ENCODE assay signal across 8 cellular contexts in the genomic region with DNA sequence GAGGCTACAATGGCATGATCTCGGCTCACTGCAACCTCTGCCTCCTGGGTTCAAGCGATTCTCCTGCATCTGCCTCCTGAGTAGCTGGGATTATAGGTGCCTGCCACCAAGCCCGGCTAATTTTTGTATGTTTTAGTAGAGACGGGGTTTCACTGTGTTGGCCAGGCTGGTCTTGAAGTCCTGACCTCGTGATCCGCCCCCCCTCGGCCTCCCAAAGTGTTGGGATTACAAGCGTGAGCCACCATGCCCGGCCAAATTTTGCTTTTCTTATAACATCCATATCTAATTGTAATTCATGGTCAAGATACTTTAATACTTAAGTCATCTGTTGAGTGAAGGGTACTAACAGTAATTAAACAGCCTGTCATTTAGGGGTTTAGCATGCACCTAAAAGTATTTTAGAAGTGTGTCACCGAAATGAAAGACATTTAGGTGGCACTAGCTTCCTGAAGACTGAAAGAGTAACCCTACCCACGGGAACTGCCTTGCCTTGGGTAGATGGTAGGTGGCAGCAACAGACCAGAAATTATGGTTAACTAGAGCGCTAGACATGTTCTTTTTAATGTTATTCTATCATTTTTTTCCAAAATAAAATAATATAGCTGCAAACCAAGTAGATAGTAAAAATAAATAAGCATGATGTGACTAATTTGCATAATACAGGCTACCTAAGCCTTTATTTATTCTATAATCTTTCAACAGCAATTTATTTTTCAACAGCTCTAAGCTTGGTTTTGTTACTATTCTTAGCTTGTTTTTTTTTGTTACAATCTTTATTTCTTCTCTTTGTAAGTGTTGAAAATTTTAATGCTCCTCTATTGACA. TPM values are rescaled to one million over a fixed set of nuclear protein-coding genes. Genes with fewer than 3 reads are reported as not detected.
DNase-seq lines count a peak whose midpoint lies in the region; ATAC-seq, FAIRE-seq and TF ChIP-seq lines count a peak whose summit lies in the region.

No MANE protein-coding gene starts in this region.

- no peak overlapping the region for H3K27ac ChIP-seq in left ventricle myocardium inferior (replicated peaks)
- no peak overlapping the region for H3K27ac ChIP-seq in sigmoid colon

- TF ChIP-seq CTCF in Caco-2 (IDR thresholded peaks at IDR 0.05; ENCODE audit: insufficient read depth in 1 of 2, low read depth in 1 of 2, low read length in 1 of 2, severe bottlenecking in 1 of 2, unreplicated experiment in 1 of 2) (peak; percentile 69 to 72), left ventricle myocardium inferior (IDR thresholded peaks at IDR 0.05; ENCODE audit: borderline replicate concordance) (peak; percentile 73), sigmoid colon (IDR thresholded peaks at IDR 0.05) (peak in 3 of 4 experiments; percentile 12 to 38 (median 22))

- no TSS peak for BruUV-seq in Caco-2 (replicated peaks; lab: Mats Ljungman, UMichigan)

- H3K9me3 ChIP-seq in Caco-2 (no peaks in the 10 kb centered on the region), left ventricle myocardium inferior (replicated peaks) (no peaks in the 10 kb centered on the region), sigmoid colon (no peaks in the 10 kb centered on the region)

- H3K4me1 ChIP-seq in Caco-2 (0 out of 2 replicates have a peak, but pooled peaks cover 4% of the 10 kb centered on the region), left ventricle myocardium inferior (peaks cover 7% of the 10 kb centered on the region), sigmoid colon (peaks cover 0 to 7% (median 0%) of the 10 kb centered on the region in 4 donors)

- no peak for TF ChIP-seq POLR2A in sigmoid colon (IDR thresholded peaks at IDR 0.05)

- H3K36me3 Mint-ChIP-seq in Caco-2 (ENCODE audit: insufficient read depth, unreplicated experiment), result no peaks in the 10 kb centered on the region

- H3K36me3 ChIP-seq in Caco-2 (ENCODE audit: control insufficient read depth, insufficient read depth, low read length), result no peaks in the 10 kb centered on the region
- H3K36me3 ChIP-seq in left ventricle myocardium inferior, result no peaks in the 10 kb centered on the region
- no peaks in the 10 kb centered on the region for H3K36me3 ChIP-seq in sigmoid colon

- FAIRE-seq in GM19239 (lab: Jason Lieb, UNC), result peak; percentile 57

- WGBS in sigmoid colon, 2 donors, result 54 to 63% methylated on average over 12 of the region's 12 CpGs

- no peak overlapping the region for H3K4me3 Mint-ChIP-seq in Caco-2 (ENCODE audit: unreplicated experiment)

- no peak overlapping the region for H3K4me3 ChIP-seq in Caco-2 (ENCODE audit: low read depth, low read length)
- no peak overlapping the region for H3K4me3 ChIP-seq in left ventricle myocardium inferior
- H3K4me3 ChIP-seq in sigmoid colon, result no peak overlapping the region

- intact Hi-C loops in Caco-2 (cut with micrococcal nuclease; ENCODE audit: unreplicated experiment) (loop anchor here (1.0 to 10.0 kb wide), 6 partner anchors 225 to 1068 kb away; a partner anchor contains a TSS), left ventricle myocardium inferior (cut with micrococcal nuclease) (loop anchor here (10.0 kb wide), 1 partner anchor 728 kb away; no protein-coding TSS in a partner anchor), sigmoid colon (cut with DNase I) (loop anchor here (5.0 kb wide), 1 partner anchor 730 kb away; no protein-coding TSS in a partner anchor)

- no peak for TF ChIP-seq EP300 in sigmoid colon (IDR thresholded peaks at IDR 0.05)

- H3K9me3 Mint-ChIP-seq in Caco-2 (ENCODE audit: unreplicated experiment), result no peaks in the 10 kb centered on the region

- CTCF ChIA-PET in Caco-2 (lab: Charles Lee), result interaction anchor here (0.5 to 1.7 kb wide), 18 partner anchors 9 to 793 kb away, joined by 3 to 17 read pairs (median 4); a partner anchor contains a TSS

- H3K4me1 Mint-ChIP-seq in Caco-2 (ENCODE audit: low read depth, unreplicated experiment), result no peaks in the 10 kb centered on the region

- POLR2A ChIA-PET in Caco-2 (lab: Charles Lee), result interaction anchor here (0.6 kb wide), 1 partner anchor 1412 kb away, joined by 4 read pairs; no protein-coding TSS in a partner anchor

- DNase-seq in Caco-2 (peak in 1 of 2 experiments; percentile 63), GM19239 (ENCODE audit: insufficient read length, low spot score) (no peak), HuH-7 (ENCODE audit: low spot score) (peak; percentile 66), RPMI7951 (ENCODE audit: low read depth) (peak; percentile 72), amniotic epithelial cell (ENCODE audit: low read depth) (peak; percentile 41), left ventricle myocardium inferior (no peak), sigmoid colon (no peak)

- no peak overlapping the region for H3K27ac Mint-ChIP-seq in Caco-2 (ENCODE audit: unreplicated experiment)

- peaks cover 4% of the 10 kb centered on the region for H3K27me3 Mint-ChIP-seq in Caco-2 (ENCODE audit: insufficient read depth, unreplicated experiment)

- no peak for ATAC-seq in HG03139 (IDR thresholded peaks at IDR 0.05; ENCODE audit: unreplicated experiment)

- no peaks in the 10 kb centered on the region for H3K27me3 ChIP-seq in Caco-2 (replicated peaks; ENCODE audit: control insufficient read depth, insufficient read depth, low read length)
- no peaks in the 10 kb centered on the region for H3K27me3 ChIP-seq in left ventricle myocardium inferior (ENCODE audit: low read depth)
- H3K27me3 ChIP-seq in sigmoid colon, result no peaks in the 10 kb centered on the region

RNA-seq across cellular contexts. Expression of a gene that starts 8.6 kb away (rescaled TPM):
- total RNA-seq in Caco-2 (2022) (4.1 and 5.4 TPM in 2 replicates), left ventricle myocardium inferior (76.7 TPM), sigmoid colon (10 to 100 TPM; 15.8 to 32.0 (median 26.7) TPM)
- total RNA-seq in RPMI7951 (2014; rRNA removed; shearing (Covaris generic)), result 19.2 and 20.6 TPM in 2 replicates
- polyA plus RNA-seq in sigmoid colon, result 10 to 100 TPM; 13.2 to 19.8 (median 17.6) TPM

Comparison
In these comparisons a context has a peak if more than half of its experiments do, and no peak if none do; other contexts are left out.
1. DNase-seq: peak in HuH-7 (single experiment), RPMI7951 (single experiment) and amniotic epithelial cell (single experiment); none in GM19239 (single experiment), left ventricle myocardium inferior (single experiment) and sigmoid colon (single experiment).
2. CTCF ChIP-seq: peak in every context shown above with its lines; median percentile 73 in left ventricle myocardium inferior; 70 in Caco-2; 22 in sigmoid colon.